ENCODE assay signal across 15 cellular contexts in genomic region chr14:75438486-75439080, GRCh38.
"Had no signal": no experiment of that assay in that cellular context is flagged by ENCODE, and none has a peak within 500 bp of the region (broad histone marks: within the 10 kb centered on the region; RNA-seq: fewer than 3 reads in every experiment).

No MANE protein-coding gene starts in this region.

- H3K27ac ChIP-seq: thoracic aorta had no signal

- ATAC-seq: activated T-helper 17 cell treated with anti-CD3 and anti-CD28 coated beads, Interleukin-2, amount 50 U/mL, for 72 hours; body of pancreas; effector memory CD8-positive, alpha-beta T cell; natural killer cell; stimulated activated naive CD8-positive, alpha-beta T cell treated with anti-CD3 and anti-CD28 coated beads, Interleukin-15, amount 100 ng/mL, for 72 hours had no signal

- H3K9me3 ChIP-seq: adrenal gland, body of pancreas, thoracic aorta had no signal

- DNase-seq: activated CD4-positive, alpha-beta T cell treated with anti-CD3 and anti-CD28 coated beads, Interleukin-2, amount 10 ng/mL, durations not matched to agents 7 days and 5 days; activated CD4-positive, CD25-positive, alpha-beta regulatory T cell; activated CD8-positive, alpha-beta memory T cell treated with anti-CD3 and anti-CD28 coated beads for 24 hours; activated naive CD4-positive, alpha-beta T cell treated with anti-CD3 and anti-CD28 coated beads, Interleukin-2, amount 10 ng/mL, durations not matched to agents 7 days and 5 days; body of pancreas; central memory CD4-positive, alpha-beta T cell; effector memory CD8-positive, alpha-beta T cell; natural killer cell; stimulated activated CD4-positive, alpha-beta T cell treated with anti-CD3 and anti-CD28 coated beads, Interleukin-4, amount 100 ng/mL, for 1 hour; stimulated activated CD8-positive, alpha-beta memory T cell treated with anti-CD3 and anti-CD28 coated beads, Interleukin-4, amount 100 ng/mL, for 48 hours; stimulated activated naive CD8-positive, alpha-beta T cell treated with anti-CD3 and anti-CD28 coated beads, Interleukin-15, amount 100 ng/mL, for 72 hours had no signal

- H3K27me3 ChIP-seq: adrenal gland, body of pancreas had no signal

- H3K4me3 ChIP-seq: adrenal gland, body of pancreas, lung, thoracic aorta had no signal
